21 cellular contexts compared by ENCODE assay signal in the genomic region with DNA sequence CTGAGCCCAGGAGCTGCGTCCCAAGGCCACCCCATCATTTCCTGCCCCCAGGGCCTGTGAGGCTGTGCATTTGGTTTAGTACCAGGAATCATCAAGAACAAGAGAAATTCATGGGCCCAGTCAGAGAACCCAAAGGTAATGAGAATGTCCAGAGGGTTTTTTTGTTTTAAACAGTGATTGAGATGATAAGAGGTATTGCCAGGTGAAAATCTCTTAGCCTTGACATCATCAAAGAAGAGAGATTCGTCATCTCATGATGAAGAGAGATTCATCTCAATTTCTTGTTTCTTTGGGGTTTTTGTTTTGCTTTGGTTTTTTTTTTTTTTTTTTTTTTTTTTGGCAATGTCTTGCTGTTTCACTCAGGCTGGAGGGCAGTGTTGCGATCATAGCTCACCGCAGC.
DNase-seq lines count a peak whose midpoint lies in the region; ATAC-seq, FAIRE-seq and TF ChIP-seq lines count a peak whose summit lies in the region.
"Had no signal": no experiment of that assay in that cellular context is flagged by ENCODE, and none has a peak within 500 bp of the region (broad histone marks: within the 10 kb centered on the region; RNA-seq: fewer than 3 reads in every experiment).

No MANE protein-coding gene starts in this region.

- H3K4me2 ChIP-seq in H1 (ENCODE audit: insufficient read depth in 1 of 2, low read depth in 2 of 2, low read length in 2 of 2), result no peak overlapping the region

- H3K4me1 Mint-ChIP-seq in activated T-cell treated with anti-CD3 and anti-CD28 coated beads, Interleukin-2, amount 50 U/mL, for 24 hours (ENCODE audit: low read depth), result peaks cover 83% of the 10 kb centered on the region
- H3K4me1 Mint-ChIP-seq in CD4-positive, alpha-beta T cell (ENCODE audit: low read depth), result peaks cover 60% of the 10 kb centered on the region
- H3K4me1 Mint-ChIP-seq in T-helper 17 cell (peaks cover 46% of the 10 kb centered on the region), nephron progenitor cell (peaks cover 12% of the 10 kb centered on the region)

- no peaks in the 10 kb centered on the region for H3K27me3 ChIP-seq in CD4-positive, alpha-beta T cell (ENCODE audit: control insufficient read depth, insufficient read depth, low read length)
- no peaks in the 10 kb centered on the region for H3K27me3 ChIP-seq in H1 (replicated peaks in 1 of 4; ENCODE audit: control insufficient read depth in 3 of 4, extremely low read depth in 1 of 4, insufficient read depth in 3 of 4, low read length in 3 of 4)
- H3K27me3 ChIP-seq: BLaER1 had no signal

- 94% methylated on average over 4 of the region's 4 CpGs; no CpG with 5 or more reads in 1 of the 2 experiments for WGBS in H1 (ENCODE audit: extremely low coverage in 1 of 2, insufficient coverage in 1 of 2, insufficient read length in 1 of 2, insufficient replicate concordance in 2 of 2, low coverage in 1 of 2, low lambda C conversion rate in 2 of 2, missing lambda C conversion rate in 1 of 2), 2 experiments

- CTCF ChIA-PET in CD4-positive, alpha-beta T cell (lab: Charles Lee), result no interaction called here
- CTCF ChIA-PET in H1 (lab: Charles Lee; ENCODE audit: partially characterized antibody), result interaction anchor here (1.1 kb wide), 1 partner anchor 10 kb away, joined by 3 read pairs; no protein-coding TSS in a partner anchor

- no peak overlapping the region for H3K56ac ChIP-seq in H1 (replicated peaks; ENCODE audit: insufficient read length, low read depth, low read length)

- intact Hi-C loops in CD4-positive, alpha-beta T cell (cut with DNase I, micrococcal nuclease), result no loop called here

- no peak overlapping the region for H3K23ac ChIP-seq in H1 (ENCODE audit: insufficient read length)

- H3K14ac ChIP-seq in H1 (ENCODE audit: insufficient read length), result no peak overlapping the region

- H3K9ac ChIP-seq in H1 (replicated peaks in 1 of 4; ENCODE audit: extremely low read depth in 1 of 4, low read depth in 3 of 4, low read length in 3 of 4), result no peak overlapping the region
- H3K9ac ChIP-seq: BLaER1, GM23248 had no signal

- H3K27ac ChIP-seq in CD4-positive, alpha-beta T cell (ENCODE audit: low read depth, low read length), result no peak overlapping the region
- H3K27ac ChIP-seq in H1 (ENCODE audit: low read depth, low read length), result no peak overlapping the region
- H3K27ac ChIP-seq: BLaER1, GM23248 had no signal

- peak overlapping the region; percentile 46 for H3K27ac Mint-ChIP-seq in activated T-cell treated with anti-CD3 and anti-CD28 coated beads, Interleukin-2, amount 50 U/mL, for 24 hours
- peak overlapping the region; percentile 22 for H3K27ac Mint-ChIP-seq in CD4-positive, alpha-beta T cell
- peak overlapping the region; percentile 59 for H3K27ac Mint-ChIP-seq in T-helper 17 cell
- no peak overlapping the region for H3K27ac Mint-ChIP-seq in nephron progenitor cell
- H3K27ac Mint-ChIP-seq: CD8-positive, alpha-beta memory T cell had no signal

- H4K8ac ChIP-seq in H1 (ENCODE audit: extremely low read depth, insufficient read depth, low read length), result 0 out of 2 replicates have a peak overlapping the region, but pooled peaks have one; percentile 22

- H3K9me3 ChIP-seq in CD4-positive, alpha-beta T cell (ENCODE audit: control insufficient read depth, low read length), result no peaks in the 10 kb centered on the region
- H3K9me3 ChIP-seq in T-helper 17 cell (ENCODE audit: control insufficient read depth, low read length, poor library complexity, severe bottlenecking) (no peaks in the 10 kb centered on the region), H1 (ENCODE audit: insufficient read depth in 2 of 2, low read depth in 1 of 2, low read length in 1 of 2) (no peaks in the 10 kb centered on the region)
- H3K9me3 ChIP-seq: BLaER1 had no signal

- no peak for TF ChIP-seq EP300 in H1 (IDR thresholded peaks at IDR 0.05; ENCODE audit: borderline replicate concordance in 1 of 2, low read depth in 2 of 2, low read length in 2 of 2)

- H3K36me3 Mint-ChIP-seq in activated T-cell treated with anti-CD3 and anti-CD28 coated beads, Interleukin-2, amount 50 U/mL, for 24 hours (ENCODE audit: low read depth), result peaks cover 73% of the 10 kb centered on the region
- H3K36me3 Mint-ChIP-seq in CD4-positive, alpha-beta T cell (ENCODE audit: low read depth), result peaks cover 36% of the 10 kb centered on the region
- peaks cover 2% of the 10 kb centered on the region for H3K36me3 Mint-ChIP-seq in T-helper 17 cell (ENCODE audit: low read depth)
- peaks cover 15% of the 10 kb centered on the region for H3K36me3 Mint-ChIP-seq in nephron progenitor cell (ENCODE audit: low read depth)

- H2AFZ ChIP-seq in H1 (ENCODE audit: low read length), result no peak overlapping the region
- H2AFZ ChIP-seq: GM23248 had no signal

- H2AK5ac ChIP-seq in H1 (ENCODE audit: low read depth, low read length), result no peak overlapping the region

- no peak overlapping the region for H4K91ac ChIP-seq in H1 (replicated peaks; ENCODE audit: insufficient read length, low read length)

- no peak overlapping the region for H2BK5ac ChIP-seq in H1 (ENCODE audit: low read depth, low read length)

- H3K4me1 ChIP-seq in H1 (replicated peaks in 1 of 4; ENCODE audit: control insufficient read depth in 3 of 4, insufficient read depth in 4 of 4, low read length in 3 of 4), result peaks cover 0 to 5% (median 0%) of the 10 kb centered on the region in 4 experiments; a peak in 1 of 7 replicates

- no peaks in the 10 kb centered on the region for H3K23me2 ChIP-seq in H1 (ENCODE audit: low read depth, low read length)

- DNase-seq in activated T-cell treated with anti-CD3 and anti-CD28 coated beads, Interleukin-2, amount 50 U/mL, for 24 hours, result no peak
- DNase-seq in activated T-cell treated with anti-CD3 and anti-CD28 coated beads, Interleukin-2, amount 50 U/mL, for 1 hour, result no peak
- no peak for DNase-seq in CD4-positive, alpha-beta T cell
- no peak for DNase-seq in T-helper 17 cell
- DNase-seq in H1 (ENCODE audit: low read depth in 1 of 2, low spot score in 2 of 2), result no peak
- DNase-seq in GM19239 (ENCODE audit: insufficient read length, low spot score), result no peak
- no peak for DNase-seq in nephron progenitor cell
- no peak for DNase-seq in AML-193 (lab: John Stamatoyannopoulos, UW)
- DNase-seq: ACHN; CD8-positive, alpha-beta memory T cell; COR-L47; DMS 273 treated with DMSO at 0.1 percent for 48 hours; DMS53; DND-41; EL; GM23248; HCEC 1CT had no signal

- H3K79me1 ChIP-seq in H1 (ENCODE audit: low read depth, low read length), result no peaks in the 10 kb centered on the region

- no peaks in the 10 kb centered on the region for H3K9me3 Mint-ChIP-seq in activated T-cell treated with anti-CD3 and anti-CD28 coated beads, Interleukin-2, amount 50 U/mL, for 24 hours
- H3K9me3 Mint-ChIP-seq in CD4-positive, alpha-beta T cell, result no peaks in the 10 kb centered on the region
- peaks cover 14% of the 10 kb centered on the region for H3K9me3 Mint-ChIP-seq in nephron progenitor cell

- H2BK20ac ChIP-seq in H1 (ENCODE audit: low read length), result no peak overlapping the region

- no peak overlapping the region for H4K5ac ChIP-seq in H1 (ENCODE audit: insufficient read length, low read depth, low read length)

- no peak for TF ChIP-seq CTCF in CD4-positive, alpha-beta T cell (IDR thresholded peaks at IDR 0.05)
- TF ChIP-seq CTCF in H1 (IDR thresholded peaks at IDR 0.05; ENCODE audit: control extremely low read depth in 1 of 3, insufficient read depth in 1 of 3, low read depth in 1 of 3, low read length in 3 of 3), result no peak
- TF ChIP-seq CTCF in nephron progenitor cell (IDR thresholded peaks at IDR 0.05), result no peak

- no peaks in the 10 kb centered on the region for H3K27me3 Mint-ChIP-seq in activated T-cell treated with anti-CD3 and anti-CD28 coated beads, Interleukin-2, amount 50 U/mL, for 24 hours
- H3K27me3 Mint-ChIP-seq in CD4-positive, alpha-beta T cell, result no peaks in the 10 kb centered on the region
- H3K27me3 Mint-ChIP-seq in T-helper 17 cell, result no peaks in the 10 kb centered on the region
- no peaks in the 10 kb centered on the region for H3K27me3 Mint-ChIP-seq in nephron progenitor cell (ENCODE audit: low read depth, poor library complexity)

- H3K79me2 ChIP-seq in H1 (ENCODE audit: control insufficient read depth in 1 of 2, insufficient read depth in 2 of 2, low read length in 2 of 2), result no peaks in the 10 kb centered on the region

- no peak overlapping the region for H2BK120ac ChIP-seq in H1 (replicated peaks; ENCODE audit: low read depth, low read length)

- no peak for TF ChIP-seq POLR2A in H1 (IDR thresholded peaks at IDR 0.05; ENCODE audit: control extremely low read depth in 1 of 2, low read depth in 2 of 2, low read length in 2 of 2)

- no peak overlapping the region for H3K4me3 ChIP-seq in H1 (ENCODE audit: extremely low read depth in 1 of 4, insufficient read depth in 2 of 4, low read depth in 3 of 4, low read length in 4 of 4)
- H3K4me3 ChIP-seq: BLaER1, GM12878, GM23248 had no signal

- FAIRE-seq in H1 (lab: Jason Lieb, UNC) (no peak), GM19239 (lab: Jason Lieb, UNC) (no peak)
- FAIRE-seq: A204.1, GM12878, H54 had no signal

- H2BK12ac ChIP-seq in H1 (ENCODE audit: low read depth, low read length), result no peak overlapping the region

- no peak overlapping the region for H2BK15ac ChIP-seq in H1 (ENCODE audit: low read length)

- H3K18ac ChIP-seq in H1 (ENCODE audit: extremely low read depth, low read length), result no peak overlapping the region

- H3K36me3 ChIP-seq in H1 (ENCODE audit: control insufficient read depth in 2 of 4, insufficient read depth in 4 of 4, low read length in 3 of 4), result no peaks in the 10 kb centered on the region
- H3K36me3 ChIP-seq: BLaER1 had no signal

- no peaks in the 10 kb centered on the region for H4K20me1 ChIP-seq in H1 (replicated peaks in 1 of 2; ENCODE audit: control insufficient read depth in 1 of 2, insufficient read depth in 2 of 2, low read length in 2 of 2)
- H4K20me1 ChIP-seq: BLaER1 had no signal

- TF ChIP-seq RAD21 in H1 (IDR thresholded peaks at IDR 0.05 in 1 of 2, conservative IDR thresholded peaks at IDR 0.05 in 1 of 2; ENCODE audit: low read depth in 2 of 2, low read length in 2 of 2), result no peak

- H3K4me3 Mint-ChIP-seq in activated T-cell treated with anti-CD3 and anti-CD28 coated beads, Interleukin-2, amount 50 U/mL, for 24 hours, result no peak overlapping the region
- no peak overlapping the region for H3K4me3 Mint-ChIP-seq in CD4-positive, alpha-beta T cell
- H3K4me3 Mint-ChIP-seq in T-helper 17 cell (no peak overlapping the region), nephron progenitor cell (no peak overlapping the region)
- H3K4me3 Mint-ChIP-seq: CD8-positive, alpha-beta memory T cell had no signal

- POLR2A ChIA-PET in CD4-positive, alpha-beta T cell (lab: Charles Lee), result no interaction called here
- POLR2A ChIA-PET in H1 (lab: Charles Lee; ENCODE audit: partially characterized antibody), result no interaction called here

- no peak overlapping the region for H3K4ac ChIP-seq in H1 (replicated peaks; ENCODE audit: insufficient read length, low read depth, low read length)

- ATAC-seq in CD4-positive, alpha-beta T cell (ENCODE audit: poor library complexity), result no peak
- no peak for ATAC-seq in T-helper 17 cell
- ATAC-seq: GM12878 had no signal

TF ChIP-seq in H1, 55 proteins besides CTCF, POLR2A, EP300 and RAD21 (continues in another document):
- no peak for TF ChIP-seq FOSL1 (IDR thresholded peaks at IDR 0.05; ENCODE audit: insufficient read depth, low read depth, low read length)
- no peak for TF ChIP-seq SUZ12 (IDR thresholded peaks at IDR 0.05; ENCODE audit: low read length)
- TF ChIP-seq CHD2 (IDR thresholded peaks at IDR 0.05; ENCODE audit: low read length), result no peak
- TF ChIP-seq ZNF274 (IDR thresholded peaks at IDR 0.05; ENCODE audit: borderline replicate concordance, extremely low read depth, low read length), result no peak
